ENCODE assay signal across 15 cellular contexts in the genomic region with DNA sequence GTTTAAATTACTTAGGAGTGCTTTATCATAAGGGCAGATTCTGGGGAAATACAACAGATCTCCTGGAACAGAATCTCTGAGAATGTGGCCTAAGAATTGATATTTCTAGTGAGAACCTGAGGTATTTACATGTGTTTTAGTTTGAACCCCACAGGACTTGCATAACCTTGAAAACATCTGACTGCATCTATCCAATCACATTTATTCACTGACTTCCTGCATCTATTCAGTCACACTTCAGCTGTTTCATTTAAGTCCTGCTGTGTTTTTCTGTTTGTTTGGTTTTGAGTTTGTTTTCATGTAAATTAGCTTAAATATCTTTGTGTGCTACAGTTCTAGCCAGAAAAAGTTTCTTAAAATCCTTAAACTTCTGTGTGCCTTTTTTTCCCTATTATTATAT.
A peak's percentile ranks its signal among the peaks of the same experiment; 100 is the strongest.
DNase-seq lines count a peak whose midpoint lies in the region; ATAC-seq, FAIRE-seq and TF ChIP-seq lines count a peak whose summit lies in the region.
"Had no signal": no experiment of that assay in that cellular context is flagged by ENCODE, and none has a peak within 500 bp of the region (broad histone marks: within the 10 kb centered on the region; RNA-seq: fewer than 3 reads in every experiment).

No MANE protein-coding gene starts in this region.

- no peaks in the 10 kb centered on the region for H3K27me3 Mint-ChIP-seq in neural progenitor cell (ENCODE audit: insufficient read depth, low read depth)
- no peaks in the 10 kb centered on the region for H3K27me3 Mint-ChIP-seq in immature natural killer cell (ENCODE audit: low read depth in 3 of 3)
- H3K27me3 Mint-ChIP-seq in MCF 10A (ENCODE audit: insufficient read depth, unreplicated experiment): no peaks in the 10 kb centered on the region

- peak overlapping the region; percentile 66 for H2AFZ ChIP-seq in neural progenitor cell (replicated peaks)

- no peaks in the 10 kb centered on the region for H3K36me3 Mint-ChIP-seq in neural progenitor cell
- H3K36me3 Mint-ChIP-seq in immature natural killer cell: no peaks in the 10 kb centered on the region
- no peaks in the 10 kb centered on the region for H3K36me3 Mint-ChIP-seq in MCF 10A (ENCODE audit: insufficient read depth, unreplicated experiment)

- H3K27ac Mint-ChIP-seq in neural progenitor cell (no peak overlapping the region), immature natural killer cell (no peak overlapping the region), MCF 10A (ENCODE audit: low read depth, unreplicated experiment) (no peak overlapping the region)
- H3K27ac Mint-ChIP-seq: activated T-helper 2 cell treated with anti-CD3 and anti-CD28 coated beads, Interferon-gamma antibody, Interleukin-2, Interleukin-4, amounts not matched to agents 10 μg/mL and 5 μg/mL and 100 μg/mL, durations not matched to agents 14 hours and 24 hours and 36 hours had no signal

- no peaks in the 10 kb centered on the region for H3K9me3 ChIP-seq in neural progenitor cell (ENCODE audit: low read depth)
- H3K9me3 ChIP-seq: adrenal gland had no signal

- DNase-seq in H54 (ENCODE audit: insufficient read length, low spot score) (no peak), NCI-H69 (lab: John Stamatoyannopoulos, UW) (peak; percentile 54), fibroblast of mammary gland (ENCODE audit: low read depth) (peak; percentile 5), neural progenitor cell (ENCODE audit: low spot score) (peak; percentile 32), immature natural killer cell (no peak), MCF 10A (ENCODE audit: unreplicated experiment) (no peak)
- DNase-seq: adrenal gland; effector CD8-positive, alpha-beta T cell; NCI-H446; SHP77 treated with DMSO at 0.1 percent for 48 hours had no signal

- H3K4me3 ChIP-seq in fibroblast of mammary gland (ENCODE audit: control insufficient read depth, low read depth, low read length): no peak overlapping the region
- no peak overlapping the region for H3K4me3 ChIP-seq in neural progenitor cell
- H3K4me3 ChIP-seq: adrenal gland, GM12878 had no signal

- no peaks in the 10 kb centered on the region for H4K20me1 ChIP-seq in neural progenitor cell (ENCODE audit: low read depth)

- peaks cover 10% of the 10 kb centered on the region for H3K4me1 ChIP-seq in neural progenitor cell
- H3K4me1 ChIP-seq: adrenal gland had no signal

- no peak overlapping the region for H3K27ac ChIP-seq in neural progenitor cell
- H3K27ac ChIP-seq: adrenal gland had no signal

- H3K9me3 Mint-ChIP-seq in neural progenitor cell (peaks cover 3% of the 10 kb centered on the region), immature natural killer cell (peaks cover 9 to 54% (median 27%) of the 10 kb centered on the region in 6 donors), MCF 10A (ENCODE audit: unreplicated experiment) (no peaks in the 10 kb centered on the region)

- ATAC-seq in HG02870 (IDR thresholded peaks at IDR 0.05; ENCODE audit: unreplicated experiment) (no peak), GM21723 (IDR thresholded peaks at IDR 0.05; ENCODE audit: unreplicated experiment) (no peak)
- ATAC-seq: activated CD4-positive, CD25-positive, alpha-beta regulatory T cell treated with anti-CD3 and anti-CD28 coated beads, Interleukin-2, amount 50 U/mL, for 24 hours; GM12878 had no signal

- no peaks in the 10 kb centered on the region for H3K36me3 ChIP-seq in neural progenitor cell
- H3K36me3 ChIP-seq: adrenal gland had no signal

- H3K27me3 ChIP-seq in neural progenitor cell: no peaks in the 10 kb centered on the region
- H3K27me3 ChIP-seq: adrenal gland had no signal

- POLR2A ChIA-PET in MCF 10A (lab: Yijun Ruan, JAX): no interaction called here

- no peak overlapping the region for H3K4me2 ChIP-seq in neural progenitor cell

- no peaks in the 10 kb centered on the region for H3F3A ChIP-seq in neural progenitor cell (ENCODE audit: low read depth)

- H3K4me3 Mint-ChIP-seq in neural progenitor cell: no peak overlapping the region
- no peak overlapping the region for H3K4me3 Mint-ChIP-seq in immature natural killer cell
- no peak overlapping the region for H3K4me3 Mint-ChIP-seq in MCF 10A (ENCODE audit: unreplicated experiment)

- CTCF ChIA-PET in MCF 10A (lab: Yijun Ruan, JAX): interaction anchor here (0.5 to 0.9 kb wide), 2 partner anchors 9 to 1484 kb away, joined by 3 read pairs; no protein-coding TSS in a partner anchor

- H3K4me1 Mint-ChIP-seq in neural progenitor cell (peaks cover 13% of the 10 kb centered on the region), immature natural killer cell (no peaks in the 10 kb centered on the region), MCF 10A (ENCODE audit: insufficient read depth, unreplicated experiment) (no peaks in the 10 kb centered on the region)

- intact Hi-C loops in MCF 10A (cut with micrococcal nuclease): no loop called here

- TF ChIP-seq CTCF in fibroblast of mammary gland (conservative IDR thresholded peaks at IDR 0.05; ENCODE audit: control insufficient read depth, insufficient read depth, low read depth, low read length): no peak
- TF ChIP-seq CTCF in neural progenitor cell (IDR thresholded peaks at IDR 0.05): no peak
- no peak for TF ChIP-seq CTCF in MCF 10A (IDR thresholded peaks at IDR 0.05; ENCODE audit: unreplicated experiment)

- TF ChIP-seq POLR2A in H54 (IDR thresholded peaks at IDR 0.05; ENCODE audit: low read depth, low read length): no peak

- H3K9ac ChIP-seq in neural progenitor cell: no peak overlapping the region

- peak; percentile 89 for FAIRE-seq in H54 (lab: Jason Lieb, UNC)
- FAIRE-seq: GM12878 had no signal

- no TSS peak for BruUV-seq in MCF 10A (replicated peaks; lab: Mats Ljungman, UMichigan)

- no peaks in the 10 kb centered on the region for H3K79me2 ChIP-seq in neural progenitor cell (ENCODE audit: low read depth)

Comparison
In these comparisons a context has a peak if more than half of its experiments do, and no peak if none do; other contexts are left out.
1. DNase-seq: peak in NCI-H69 (single experiment), fibroblast of mammary gland (single experiment) and neural progenitor cell (single experiment); none in H54 (single experiment), immature natural killer cell (0 of 3) and MCF 10A (single experiment).